In genomic region chr9:110820378-110820777, GRCh38 we compare ENCODE assay signal across 20 cellular contexts.
DNase-seq lines count a peak whose midpoint lies in the region; ATAC-seq and TF ChIP-seq lines count a peak whose summit lies in the region.
"Had no signal": no experiment of that assay in that cellular context is flagged by ENCODE, and none has a peak within 500 bp of the region (broad histone marks: within the 10 kb centered on the region; RNA-seq: fewer than 3 reads in every experiment).

No MANE protein-coding gene starts in this region.

- TF ChIP-seq CTCF in SK-N-SH (IDR thresholded peaks at IDR 0.05) = no peak

- in situ Hi-C loops in ACHN (cut with HindIII; ENCODE audit: low pct_ligation_motif_present, low pct_unique_long_range_greater_than_20kb, low sequenced_read_pairs) = no loop called here

- H3K9me3 Mint-ChIP-seq in T-helper 2 cell treated with Interferon-gamma antibody and Interleukin-4, amounts not matched to agents 5 μg/mL and 100 μg/mL, for 36 hours = no peaks in the 10 kb centered on the region

- no peak overlapping the region for H2AFZ ChIP-seq in SK-N-SH (ENCODE audit: low read depth)

- H3K27me3 ChIP-seq in SK-N-SH (ENCODE audit: insufficient read depth) = no peaks in the 10 kb centered on the region
- H3K27me3 ChIP-seq: BLaER1, SJCRH30 had no signal

- H3K9ac ChIP-seq in SK-N-SH (no peak overlapping the region), SK-N-MC (ENCODE audit: insufficient read length) (no peak overlapping the region)
- H3K9ac ChIP-seq: BLaER1 had no signal

- no peaks in the 10 kb centered on the region for H3K9me3 ChIP-seq in SK-N-SH
- no peaks in the 10 kb centered on the region for H3K9me3 ChIP-seq in SK-N-MC (ENCODE audit: low read depth, low read length)

- H3K79me2 ChIP-seq in SK-N-SH (ENCODE audit: insufficient read depth) = no peaks in the 10 kb centered on the region

- no peaks in the 10 kb centered on the region for H3K27me3 Mint-ChIP-seq in T-helper 2 cell treated with Interferon-gamma antibody and Interleukin-4, amounts not matched to agents 5 μg/mL and 100 μg/mL, for 36 hours (ENCODE audit: low read depth)
- H3K27me3 Mint-ChIP-seq: CD4-positive, alpha-beta T cell had no signal

- H3K4me1 Mint-ChIP-seq in T-helper 2 cell treated with Interferon-gamma antibody and Interleukin-4, amounts not matched to agents 5 μg/mL and 100 μg/mL, for 36 hours (ENCODE audit: low read depth) = no peaks in the 10 kb centered on the region

- CTCF ChIA-PET in SK-N-SH (lab: Yijun Ruan, JAX) = interaction anchor here (1.0 kb wide), 2 partner anchors 8 to 131 kb away, joined by 3 read pairs; no protein-coding TSS in a partner anchor

- H3K36me3 ChIP-seq in SK-N-SH (replicated peaks in 1 of 2; ENCODE audit: control insufficient read depth in 1 of 2, insufficient read depth in 2 of 2, low read length in 1 of 2) = no peaks in the 10 kb centered on the region
- H3K36me3 ChIP-seq in SK-N-MC (ENCODE audit: insufficient read depth, low read length) = no peaks in the 10 kb centered on the region
- H3K36me3 ChIP-seq: BLaER1, SJCRH30 had no signal

- H3K27ac Mint-ChIP-seq in T-helper 2 cell treated with Interferon-gamma antibody and Interleukin-4, amounts not matched to agents 5 μg/mL and 100 μg/mL, for 36 hours = no peak overlapping the region
- H3K27ac Mint-ChIP-seq: CD4-positive, alpha-beta T cell had no signal

- H3K27ac ChIP-seq in SK-N-SH (ENCODE audit: low read depth in 2 of 2, low read length in 1 of 2) (peak overlapping the region in 1 of 2 experiments; percentile 94; a peak in 2 of 4 replicates), SK-N-MC (peak overlapping the region; percentile 62; the same call in 1 of the 2 replicates)
- H3K27ac ChIP-seq: 22Rv1, BLaER1, HL-60, SJCRH30 had no signal

- no peak for TF ChIP-seq EP300 in SK-N-SH (IDR thresholded peaks at IDR 0.05; ENCODE audit: borderline replicate concordance in 1 of 2, low read depth in 1 of 2, low read length in 1 of 2)

- no peak for TF ChIP-seq RAD21 in SK-N-SH (IDR thresholded peaks at IDR 0.05; ENCODE audit: low read length)

- H3K4me2 ChIP-seq in SK-N-SH = no peak overlapping the region
- H3K4me2 ChIP-seq: BLaER1 had no signal

- no peak overlapping the region for H3K4me3 Mint-ChIP-seq in T-helper 2 cell treated with Interferon-gamma antibody and Interleukin-4, amounts not matched to agents 5 μg/mL and 100 μg/mL, for 36 hours
- H3K4me3 Mint-ChIP-seq: CD4-positive, alpha-beta T cell had no signal

- no peak overlapping the region for H3K4me3 ChIP-seq in SK-N-SH (ENCODE audit: low read depth in 2 of 2, low read length in 1 of 2)
- H3K4me3 ChIP-seq in SK-N-MC = no peak overlapping the region
- H3K4me3 ChIP-seq: BLaER1, SJCRH30 had no signal

- H3K4me1 ChIP-seq in SK-N-SH (ENCODE audit: control insufficient read depth in 1 of 2, insufficient read depth in 2 of 2, low read depth in 1 of 2, low read length in 1 of 2) = peaks cover 0 to 18% of the 10 kb centered on the region in 2 experiments; a peak in 2 of 4 replicates
- H3K4me1 ChIP-seq: BLaER1, Caco-2, SJCRH30 had no signal

- no peak for DNase-seq in SK-N-SH
- DNase-seq in SK-N-MC (ENCODE audit: low read depth, low spot score) = no peak
- DNase-seq in myocyte (ENCODE audit: low read depth) = peak; percentile 28
- no peak for DNase-seq in ACHN
- no peak for DNase-seq in T-helper 2 cell treated with Interferon-gamma antibody and Interleukin-4, amounts not matched to agents 5 μg/mL and 100 μg/mL, for 36 hours (ENCODE audit: low spot score)
- no peak for DNase-seq in NCI-H526 treated with DMSO at 0.1 percent for 48 hours (lab: John Stamatoyannopoulos, UW)
- DNase-seq: Caco-2; CD4-positive, alpha-beta T cell; NCI-H1105; NCI-H1436 treated with DMSO at 0.1 percent for 48 hours; NCI-H187 treated with DMSO at 0.1 percent for 48 hours; NCI-H524; NCI-H774; NK-92 treated with Interleukin-12 subunit alpha and Interleukin-12 subunit beta, amount 100 ng/mL, for 24 hours; PC-3; SJCRH30 had no signal

- ATAC-seq in SK-N-SH treated with all-trans-retinoic acid at 6 μM for 48 hours = 0 out of 3 replicates have a peak, but pooled peaks have one; percentile 14
- ATAC-seq: PC-3 had no signal

- no peaks in the 10 kb centered on the region for H3F3A ChIP-seq in SK-N-SH (replicated peaks; ENCODE audit: insufficient read depth)

- 68% methylated on average over 1 of the region's 1 CpG for WGBS in SK-N-SH (ENCODE audit: low lambda C conversion rate)

- H3K9me2 ChIP-seq in SK-N-SH = no peaks in the 10 kb centered on the region

- no peaks in the 10 kb centered on the region for H4K20me1 ChIP-seq in SK-N-SH (ENCODE audit: insufficient read depth)
- H4K20me1 ChIP-seq: BLaER1 had no signal

- peaks cover 1% of the 10 kb centered on the region for H3K36me3 Mint-ChIP-seq in T-helper 2 cell treated with Interferon-gamma antibody and Interleukin-4, amounts not matched to agents 5 μg/mL and 100 μg/mL, for 36 hours (ENCODE audit: low read depth)

- POLR2A ChIA-PET in SK-N-SH (lab: Yijun Ruan, JAX) = no interaction called here

TF ChIP-seq in SK-N-SH treated with all-trans-retinoic acid at 6 μM for 48 hours, 23 proteins besides CTCF, POLR2A, EP300 and RAD21:
- TF ChIP-seq ZFP3 (CRISPR knock-in tag; IDR thresholded peaks at IDR 0.05) (no peak), ZC3H10 (CRISPR knock-in tag; IDR thresholded peaks at IDR 0.05) (no peak), ISL1 (CRISPR knock-in tag; IDR thresholded peaks at IDR 0.05) (no peak), BACH2 (CRISPR knock-in tag; IDR thresholded peaks at IDR 0.05; ENCODE audit: borderline replicate concordance) (no peak)

TF ChIP-seq in SK-N-SH, 30 proteins besides CTCF, POLR2A, EP300 and RAD21:
- TF ChIP-seq ELF1 (IDR thresholded peaks at IDR 0.05) (no peak), MXI1 (IDR thresholded peaks at IDR 0.05; ENCODE audit: low read depth, low read length) (no peak), NFIC (IDR thresholded peaks at IDR 0.05; ENCODE audit: borderline replicate concordance) (no peak), MAX (IDR thresholded peaks at IDR 0.05; ENCODE audit: low read depth) (no peak), GABPA (IDR thresholded peaks at IDR 0.05; ENCODE audit: low read depth) (no peak), ZBTB33 (IDR thresholded peaks at IDR 0.05; ENCODE audit: borderline replicate concordance, low read depth) (no peak), EZH2phosphoT487 (IDR thresholded peaks at IDR 0.05; ENCODE audit: borderline replicate concordance, low read depth) (no peak), USF2 (IDR thresholded peaks at IDR 0.05; ENCODE audit: borderline replicate concordance, low read depth, low read length) (no peak), FOXM1 (IDR thresholded peaks at IDR 0.05; ENCODE audit: low read depth) (no peak), SMC3 (IDR thresholded peaks at IDR 0.05; ENCODE audit: low read depth, low read length) (no peak), RCOR1 (IDR thresholded peaks at IDR 0.05; ENCODE audit: low read length) (no peak), POLR2AphosphoS5 (IDR thresholded peaks at IDR 0.05; ENCODE audit: low read depth, low read length) (no peak), REST (IDR thresholded peaks at IDR 0.05; ENCODE audit: low read depth, low read length) (no peak)
